8 cellular contexts compared by ENCODE assay signal in the genomic region with DNA sequence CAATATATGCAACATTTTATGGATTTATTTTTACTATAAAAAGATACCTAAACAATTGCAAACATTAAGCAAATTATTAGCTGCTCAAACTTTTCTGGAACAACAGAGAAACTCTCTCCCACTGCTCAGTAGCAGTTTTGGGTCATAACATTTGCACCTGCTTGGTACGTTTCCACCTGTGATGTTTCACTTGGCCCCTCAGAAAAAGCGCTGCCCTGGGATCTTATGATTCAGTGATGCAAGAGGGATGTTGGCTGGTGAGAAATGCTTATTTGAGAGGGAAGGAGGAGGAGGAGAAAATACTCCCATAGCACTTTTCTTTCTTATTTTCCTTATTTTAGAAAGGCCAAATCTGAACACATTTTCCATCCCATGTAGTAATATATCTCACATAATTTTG. TPM values are rescaled to one million over a fixed set of nuclear protein-coding genes. Genes with fewer than 3 reads are reported as not detected.
DNase-seq lines count a peak whose midpoint lies in the region; ATAC-seq, FAIRE-seq and TF ChIP-seq lines count a peak whose summit lies in the region.

No MANE protein-coding gene starts in this region.

- peak overlapping the region; percentile 97 for H3K27ac Mint-ChIP-seq in CD4-positive, alpha-beta T cell

- CTCF ChIA-PET in CD4-positive, alpha-beta T cell (lab: Charles Lee), result interaction anchor here (1.0 to 3.1 kb wide), 3 partner anchors 8 to 12 kb away, joined by 4 to 13 read pairs (median 6); partner anchors contain the start of gene IRS1

- DNase-seq in CD4-positive, alpha-beta T cell, result no peak
- DNase-seq in esophagus muscularis mucosa (ENCODE audit: extremely low spot score) (no peak), pancreas (peak in 1 of 6 donors; percentile 23), superior temporal gyrus (ENCODE audit: extremely low spot score) (no peak)
- DNase-seq in activated effector memory CD4-positive, alpha-beta T cell treated with Interleukin-2 at 50 U/mL for 16 hours, result no peak

- peak overlapping the region; percentile 97; the same call in 1 of the 2 replicates for H2AFZ ChIP-seq in OCI-LY3 (ENCODE audit: low read depth, low read length)

- peak overlapping the region; percentile 88 for H3K27ac ChIP-seq in CD4-positive, alpha-beta T cell (ENCODE audit: low read depth, low read length)
- H3K27ac ChIP-seq in OCI-LY3 (ENCODE audit: low read length), result no peak overlapping the region
- peak overlapping the region; percentile 94 to 96 (median 94) for H3K27ac ChIP-seq in esophagus muscularis mucosa (replicated peaks in 1 of 4)
- peak overlapping the region; percentile 89 to 96 (median 94) for H3K27ac ChIP-seq in pancreas

- POLR2A ChIA-PET in CD4-positive, alpha-beta T cell (lab: Charles Lee), result interaction anchor here (0.6 to 3.8 kb wide), 7 partner anchors 9 to 45 kb away, joined by 3 to 25 read pairs (median 5); partner anchors contain the start of genes IRS1 and RHBDD1

- ATAC-seq in CD4-positive, alpha-beta T cell (ENCODE audit: poor library complexity), result no peak
- ATAC-seq in pancreas (no peak), HG03432 (IDR thresholded peaks at IDR 0.05; ENCODE audit: unreplicated experiment) (no peak), GM18502 (IDR thresholded peaks at IDR 0.05; ENCODE audit: poor library complexity, unreplicated experiment) (no peak)

- peak overlapping the region; percentile 97 for H3K4me3 Mint-ChIP-seq in CD4-positive, alpha-beta T cell

- H3K9ac ChIP-seq in OCI-LY3 (ENCODE audit: low read length), result no peak overlapping the region

- H3K4me1 ChIP-seq in OCI-LY3 (ENCODE audit: low read length) (peaks cover 14% of the 10 kb centered on the region), esophagus muscularis mucosa (peaks cover 55 to 81% (median 67%) of the 10 kb centered on the region in 4 donors), pancreas (peaks cover 20 to 41% (median 28%) of the 10 kb centered on the region in 3 donors)

- no peak for TF ChIP-seq CTCF in CD4-positive, alpha-beta T cell (IDR thresholded peaks at IDR 0.05)
- TF ChIP-seq CTCF in OCI-LY3 (IDR thresholded peaks at IDR 0.05; ENCODE audit: low read depth, low read length) (no peak), esophagus muscularis mucosa (IDR thresholded peaks at IDR 0.05) (no peak), pancreas (IDR thresholded peaks at IDR 0.05) (no peak)

- intact Hi-C loops in CD4-positive, alpha-beta T cell (cut with DNase I, micrococcal nuclease), result loop anchor here (2.0 to 10.0 kb wide), 3 partner anchors 44 to 1506 kb away; partner anchors contain the start of gene MFF (in 1 of the 2)
- intact Hi-C loops in esophagus muscularis mucosa (cut with DNase I), result loop anchor here (10.0 kb wide), 3 partner anchors 136 to 316 kb away; no protein-coding TSS in a partner anchor
- intact Hi-C loops in pancreas (cut with DNase I), result no loop called here

- H3K36me3 Mint-ChIP-seq in CD4-positive, alpha-beta T cell (ENCODE audit: low read depth), result peaks cover 5% of the 10 kb centered on the region

- H3K4me3 ChIP-seq in OCI-LY3 (ENCODE audit: low read length) (no peak overlapping the region), esophagus muscularis mucosa (peak overlapping the region; percentile 70 to 95 (median 86)), pancreas (peak overlapping the region in 3 of 4 donors; percentile 54 to 64 (median 57))

- no peaks in the 10 kb centered on the region for H3K9me3 Mint-ChIP-seq in CD4-positive, alpha-beta T cell

- H4K20me1 ChIP-seq in OCI-LY3 (ENCODE audit: insufficient read depth, low read length), result no peaks in the 10 kb centered on the region

- H3K9me3 ChIP-seq in CD4-positive, alpha-beta T cell (ENCODE audit: control insufficient read depth, low read length), result no peaks in the 10 kb centered on the region
- H3K9me3 ChIP-seq in OCI-LY3 (ENCODE audit: insufficient read depth, low read length) (no peaks in the 10 kb centered on the region), esophagus muscularis mucosa (no peaks in the 10 kb centered on the region), pancreas (no peaks in the 10 kb centered on the region)

- FAIRE-seq in pancreas (lab: Jason Lieb, UNC), result no peak

- H3K79me2 ChIP-seq in OCI-LY3 (ENCODE audit: low read length), result no peaks in the 10 kb centered on the region

- WGBS in esophagus muscularis mucosa, result 82% methylated on average over 2 of the region's 2 CpGs
- 42 to 51% methylated on average over 2 of the region's 2 CpGs for WGBS in pancreas, 2 donors

- no peak for TF ChIP-seq POLR2A in esophagus muscularis mucosa (IDR thresholded peaks at IDR 0.05; ENCODE audit: low read depth)

- H3K36me3 ChIP-seq in OCI-LY3 (replicated peaks; ENCODE audit: low read depth, low read length) (no peaks in the 10 kb centered on the region), esophagus muscularis mucosa (no peaks in the 10 kb centered on the region), pancreas (no peaks in the 10 kb centered on the region)

- no peak for TF ChIP-seq EP300 in esophagus muscularis mucosa (IDR thresholded peaks at IDR 0.05)

- no peaks in the 10 kb centered on the region for H3K27me3 Mint-ChIP-seq in CD4-positive, alpha-beta T cell

- H3K4me2 ChIP-seq in OCI-LY3 (ENCODE audit: low read length), result peak overlapping the region; percentile 94; the same call in 1 of the 2 replicates

- no peaks in the 10 kb centered on the region for H3K27me3 ChIP-seq in CD4-positive, alpha-beta T cell (ENCODE audit: control insufficient read depth, insufficient read depth, low read length)
- no peaks in the 10 kb centered on the region for H3K27me3 ChIP-seq in OCI-LY3 (ENCODE audit: low read depth, low read length)
- no peaks in the 10 kb centered on the region for H3K27me3 ChIP-seq in esophagus muscularis mucosa
- no peaks in the 10 kb centered on the region for H3K27me3 ChIP-seq in pancreas

- peaks cover 31% of the 10 kb centered on the region for H3K4me1 Mint-ChIP-seq in CD4-positive, alpha-beta T cell (ENCODE audit: low read depth)

RNA-seq across cellular contexts. Expression of gene IRS1, which starts 9.2 kb away (rescaled TPM):
- total RNA-seq in CD4-positive, alpha-beta T cell, result 1 to 10 TPM; 2.9 TPM
- total RNA-seq in esophagus muscularis mucosa, result 10 to 100 TPM; 27.8 to 47.6 (median 32.8) TPM
- 10 to 100 TPM in 1 of 6 donors, 1 to 10 TPM in 5; 4.4 to 12.7 (median 5.9) TPM for total RNA-seq in pancreas
- polyA plus RNA-seq in pancreas, result 1 to 10 TPM; 3.2 to 4.0 TPM

RNA-seq across cellular contexts. Expression of gene RHBDD1, which starts 45.4 kb away (rescaled TPM):
- 10 to 100 TPM; 43.8 to 47.1 TPM for total RNA-seq in CD4-positive, alpha-beta T cell
- total RNA-seq in esophagus muscularis mucosa, result 10 to 100 TPM; 18.3 to 24.9 (median 22.2) TPM
- 10 to 100 TPM; 18.2 to 28.9 (median 22.9) TPM for total RNA-seq in pancreas
- 1 to 10 TPM; 3.5 to 4.0 TPM for polyA plus RNA-seq in pancreas

Comparison
In these comparisons a context has a peak if more than half of its experiments do, and no peak if none do; other contexts are left out.
1. intact Hi-C loops: an anchor here in CD4-positive, alpha-beta T cell (2.0 to 10.0 kb wide) and esophagus muscularis mucosa (10.0 kb wide); none called in pancreas.